19 cellular contexts compared by ENCODE assay signal in the genomic region with DNA sequence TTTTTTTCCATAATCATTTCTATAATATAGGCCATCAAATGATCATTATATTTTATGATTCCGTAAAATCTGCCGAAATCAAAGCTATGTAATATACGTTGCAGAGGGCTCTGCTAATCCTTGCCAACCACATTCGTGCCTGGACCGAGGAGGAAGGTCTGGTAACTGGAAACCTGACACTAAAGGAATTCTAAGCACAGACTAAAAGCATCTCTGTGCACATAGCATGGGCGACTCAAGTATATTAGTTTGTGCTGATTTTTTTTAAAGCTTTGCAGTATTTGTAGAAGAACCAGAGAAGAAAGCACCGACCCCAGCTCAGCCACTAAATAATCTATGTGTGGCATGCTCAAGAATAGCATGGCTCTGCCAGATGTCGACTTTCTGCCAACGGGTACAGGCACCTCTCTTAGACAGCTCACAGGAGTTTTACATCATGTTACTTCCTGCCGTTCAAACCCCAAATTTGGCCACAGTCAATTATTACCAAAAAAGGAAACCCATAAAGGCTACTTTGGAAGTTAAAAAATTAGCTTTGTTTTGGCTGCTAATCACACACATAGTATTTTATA.
DNase-seq lines count a peak whose midpoint lies in the region; ATAC-seq and TF ChIP-seq lines count a peak whose summit lies in the region.
"Had no signal": no experiment of that assay in that cellular context is flagged by ENCODE, and none has a peak within 500 bp of the region (broad histone marks: within the 10 kb centered on the region; RNA-seq: fewer than 3 reads in every experiment).

No MANE protein-coding gene starts in this region.

- WGBS in hepatocyte (ENCODE audit: low lambda C conversion rate, missing lambda C conversion rate), result 49% methylated on average over 10 of the region's 10 CpGs

- H3K27ac ChIP-seq in BLaER1, result no peak overlapping the region
- H3K27ac ChIP-seq in hepatocyte, result no peak overlapping the region
- H3K27ac ChIP-seq in left lung, result no peak overlapping the region
- H3K27ac ChIP-seq: A549, C4-2B, KMS-11 had no signal

- H3K4me1 ChIP-seq in BLaER1, result peaks cover 19% of the 10 kb centered on the region
- H3K4me1 ChIP-seq in hepatocyte (ENCODE audit: insufficient read depth), result peaks cover 9% of the 10 kb centered on the region
- no peaks in the 10 kb centered on the region for H3K4me1 ChIP-seq in left lung
- H3K4me1 ChIP-seq: A549 had no signal

- H2AFZ ChIP-seq in hepatocyte, result no peak overlapping the region

- H3K27me3 ChIP-seq in BLaER1, result no peaks in the 10 kb centered on the region
- no peaks in the 10 kb centered on the region for H3K27me3 ChIP-seq in hepatocyte
- H3K27me3 ChIP-seq in left lung, result no peaks in the 10 kb centered on the region

- peak overlapping the region; percentile 40 for H3K4me2 ChIP-seq in BLaER1
- H3K4me2 ChIP-seq in hepatocyte, result peak overlapping the region; percentile 13
- H3K4me2 ChIP-seq: A549, KMS-11 had no signal

- H4K20me1 ChIP-seq in BLaER1 (no peaks in the 10 kb centered on the region), hepatocyte (ENCODE audit: insufficient read depth, poor library complexity, severe bottlenecking) (no peaks in the 10 kb centered on the region)

- H3K4me3 ChIP-seq in BLaER1 (no peak overlapping the region), hepatocyte (no peak overlapping the region), left lung (no peak overlapping the region)
- no peak overlapping the region for H3K4me3 ChIP-seq in Jurkat, Clone E6-1 (ENCODE audit: low read length)
- H3K4me3 ChIP-seq: A549 had no signal

- H3K9me3 ChIP-seq in BLaER1, result peaks cover 16% of the 10 kb centered on the region; the same call in 1 of the 2 replicates
- no peaks in the 10 kb centered on the region for H3K9me3 ChIP-seq in hepatocyte (ENCODE audit: low read depth)
- peaks cover 0 to 3% of the 10 kb centered on the region in 2 donors for H3K9me3 ChIP-seq in left lung

- no peak for TF ChIP-seq CTCF in hepatocyte (IDR thresholded peaks at IDR 0.05; ENCODE audit: poor library complexity)
- no peak for TF ChIP-seq CTCF in left lung (IDR thresholded peaks at IDR 0.05)

- intact Hi-C loops in left lung (cut with DNase I), result no loop called here

- no peak overlapping the region for H3K9ac ChIP-seq in BLaER1
- H3K9ac ChIP-seq: KMS-11 had no signal

- ATAC-seq in activated CD4-positive, CD25-positive, alpha-beta regulatory T cell treated with anti-CD3 and anti-CD28 coated beads, Interleukin-2, amount 50 U/mL, for 24 hours, result no peak
- ATAC-seq in left lung, result no peak
- ATAC-seq: A549 had no signal

- H3K36me3 ChIP-seq in BLaER1, result no peaks in the 10 kb centered on the region
- no peaks in the 10 kb centered on the region for H3K36me3 ChIP-seq in hepatocyte (replicated peaks; ENCODE audit: insufficient read depth, low read depth)
- no peaks in the 10 kb centered on the region for H3K36me3 ChIP-seq in left lung

- DNase-seq in Jurkat, Clone E6-1 (ENCODE audit: low read depth, low spot score), result peak; percentile 24
- peak; percentile 4 for DNase-seq in RPMI7951 (ENCODE audit: low read depth)
- no peak for DNase-seq in hepatocyte (ENCODE audit: low spot score)
- no peak for DNase-seq in islet precursor cell
- DNase-seq in left lung, result no peak
- DNase-seq: DND-41, HFFc6, NCI-H1048, NCI-H1436 treated with DMSO at 0.1 percent for 48 hours, NCI-H2029, NCI-H345, NCI-H524 treated with DMSO at 0.1 percent for 48 hours, RPMI8226, SHP77 treated with DMSO at 0.1 percent for 48 hours had no signal

- no peaks in the 10 kb centered on the region for H3K9me2 ChIP-seq in hepatocyte (replicated peaks; ENCODE audit: insufficient read depth)

- H3K79me2 ChIP-seq in hepatocyte, result no peaks in the 10 kb centered on the region

Comparison
In these comparisons a context has a peak if more than half of its experiments do, and no peak if none do; other contexts are left out.
1. DNase-seq: peak in Jurkat, Clone E6-1 (single experiment) and RPMI7951 (single experiment); none in hepatocyte (single experiment), islet precursor cell (single experiment) and left lung (0 of 2).